In the genomic region with DNA sequence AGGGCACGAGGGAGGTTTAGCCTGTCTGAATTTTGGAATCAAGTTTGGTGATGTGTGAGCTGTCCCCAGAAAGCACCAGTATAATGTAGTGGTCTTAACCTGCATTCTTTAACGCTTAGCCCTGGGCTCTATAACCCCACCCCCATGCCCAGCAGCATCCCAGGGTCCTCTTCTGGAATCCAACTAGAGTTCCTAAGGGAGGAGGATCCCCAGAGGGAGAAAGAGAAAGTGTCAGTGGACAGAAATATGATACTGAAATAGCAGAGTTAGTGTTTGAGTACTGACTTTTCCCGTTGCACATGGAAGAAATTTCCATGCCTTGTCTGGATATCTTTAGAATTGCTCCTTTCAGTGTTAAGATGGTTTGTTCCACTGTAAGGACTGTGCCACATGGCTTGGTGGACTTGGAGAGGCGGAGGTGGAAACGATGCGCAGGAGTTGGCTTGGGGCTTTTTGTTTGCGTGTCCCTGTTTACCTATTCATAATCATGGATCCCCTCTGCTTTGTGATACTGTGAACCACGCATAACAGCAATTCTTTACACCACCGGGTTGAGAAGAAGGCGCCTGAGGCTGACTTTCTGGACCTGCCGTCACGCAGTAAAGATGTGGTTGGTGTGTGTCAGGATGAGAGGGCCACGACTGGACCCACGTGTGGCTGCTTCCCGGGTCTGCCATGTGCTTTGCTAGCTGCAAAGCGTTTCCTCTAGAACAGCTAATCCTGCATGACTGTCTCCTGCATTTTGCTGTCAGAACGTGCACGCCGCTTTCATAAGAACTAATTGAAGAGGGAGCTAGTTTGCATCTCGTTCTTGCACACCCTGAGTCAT, we compare ENCODE assay signal across 8 cellular contexts.
DNase-seq lines count a peak whose midpoint lies in the region; ATAC-seq and TF ChIP-seq lines count a peak whose summit lies in the region.

No MANE protein-coding gene starts in this region.

- no peaks in the 10 kb centered on the region for H3K9me3 Mint-ChIP-seq in activated B cell treated with CpG ODN at 0.5 μM for 24 hours

- peak; percentile 45 for ATAC-seq in GM21528 (IDR thresholded peaks at IDR 0.05; ENCODE audit: low FRiP score, unreplicated experiment)
- peak; percentile 35 for ATAC-seq in activated B cell treated with CpG ODN at 0.5 μM for 24 hours (ENCODE audit: low read depth)
- ATAC-seq in GM18519 (IDR thresholded peaks at IDR 0.05; ENCODE audit: low FRiP score, unreplicated experiment): no peak

- peak overlapping the region; percentile 89 for H3K4me3 Mint-ChIP-seq in activated B cell treated with CpG ODN at 0.5 μM for 24 hours

- peak; percentile 17 for DNase-seq in DMS114 treated with DMSO at 0.1 percent for 48 hours (lab: John Stamatoyannopoulos, UW; ENCODE audit: unreplicated experiment)
- DNase-seq in KBM-7: peak; percentile 59
- no peak for DNase-seq in activated B cell treated with CpG ODN at 0.5 μM for 24 hours
- DNase-seq in coronary artery (ENCODE audit: low spot score): no peak
- peak; percentile 77 for DNase-seq in medulla oblongata (ENCODE audit: extremely low spot score)
- DNase-seq in stimulated activated CD8-positive, alpha-beta memory T cell treated with anti-CD3 and anti-CD28 coated beads, Interleukin-12 subunit alpha, Interleukin-12 subunit beta, amount 100 ng/mL, for 24 hours (ENCODE audit: extremely low read depth): peak; percentile 7

- H3K4me1 Mint-ChIP-seq in activated B cell treated with CpG ODN at 0.5 μM for 24 hours: peaks cover 66% of the 10 kb centered on the region

- H3K27ac ChIP-seq in coronary artery: peak overlapping the region; percentile 29 to 68

- intact Hi-C loops in activated B cell treated with CpG ODN at 0.5 μM for 24 hours (cut with micrococcal nuclease): loop anchor here (1.0 to 2.0 kb wide), 3 partner anchors 7 to 143 kb away; a partner anchor contains a TSS

- in situ Hi-C loops in KBM-7 (cut with MboI; ENCODE audit: low pct_unique_long_range_greater_than_20kb, low sequenced_read_pairs): no loop called here

- peaks cover 14% of the 10 kb centered on the region for H3K36me3 Mint-ChIP-seq in activated B cell treated with CpG ODN at 0.5 μM for 24 hours (ENCODE audit: low read depth)

- peak overlapping the region; percentile 87 for H3K27ac Mint-ChIP-seq in activated B cell treated with CpG ODN at 0.5 μM for 24 hours

- no peaks in the 10 kb centered on the region for H3K27me3 Mint-ChIP-seq in activated B cell treated with CpG ODN at 0.5 μM for 24 hours

- CTCF ChIA-PET in activated B cell treated with CpG ODN at 0.5 μM for 24 hours (lab: Charles Lee): interaction anchor here (1.5 kb wide), 1 partner anchor 11 kb away, joined by 5 read pairs; no protein-coding TSS in a partner anchor

- POLR2A ChIA-PET in activated B cell treated with CpG ODN at 0.5 μM for 24 hours (lab: Charles Lee): interaction anchor here (0.5 to 1.3 kb wide), 7 partner anchors 11 to 461 kb away, joined by 3 to 6 read pairs (median 3); no protein-coding TSS in a partner anchor

- TF ChIP-seq CTCF in activated B cell treated with CpG ODN at 0.5 μM for 24 hours (IDR thresholded peaks at IDR 0.05): no peak
- no peak for TF ChIP-seq CTCF in coronary artery (IDR thresholded peaks at IDR 0.05)

- H3K4me3 ChIP-seq in coronary artery: peak overlapping the region; percentile 74

Comparison
In these comparisons a context has a peak if more than half of its experiments do, and no peak if none do; other contexts are left out.
1. DNase-seq: peak in DMS114 treated with DMSO at 0.1 percent for 48 hours (single experiment), KBM-7 (single experiment), medulla oblongata (single experiment) and stimulated activated CD8-positive, alpha-beta memory T cell treated with anti-CD3 and anti-CD28 coated beads, Interleukin-12 subunit alpha, Interleukin-12 subunit beta, amount 100 ng/mL, for 24 hours (single experiment); none in activated B cell treated with CpG ODN at 0.5 μM for 24 hours (single experiment) and coronary artery (single experiment).